ENCODE assay signal across 2 cellular contexts in the genomic region with DNA sequence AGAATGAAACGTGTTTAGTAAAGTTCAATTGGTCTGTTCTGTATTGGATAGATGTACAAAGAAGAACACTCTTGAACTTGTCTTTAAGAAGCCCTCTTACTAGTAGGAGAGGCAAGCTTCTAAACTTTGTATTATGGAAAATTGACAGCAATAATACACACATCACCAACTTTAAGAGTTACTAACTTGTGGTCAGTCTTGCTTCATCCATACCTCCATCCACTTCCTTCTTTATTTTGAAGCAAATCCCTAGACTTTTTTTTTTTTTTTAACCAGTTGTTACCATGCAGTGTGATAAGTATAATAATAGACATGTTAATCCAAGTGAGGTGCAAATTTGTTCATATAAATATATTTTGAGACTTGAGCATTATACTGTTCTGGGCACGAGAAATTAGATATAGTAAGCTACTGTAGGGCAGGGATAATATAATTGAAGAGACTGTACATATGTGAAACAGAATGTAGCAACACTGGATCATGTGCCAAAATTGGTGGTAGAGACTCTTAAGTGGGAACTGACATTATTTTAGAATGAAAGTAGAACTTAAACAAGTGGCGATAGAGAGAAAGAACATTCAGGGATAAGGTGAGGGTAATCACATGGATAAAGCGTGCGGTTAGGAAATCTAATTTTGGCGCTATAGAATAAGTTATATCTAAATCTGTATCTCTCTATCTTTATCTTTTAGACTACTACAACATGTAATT.
TF ChIP-seq lines count a peak whose summit lies in the region.

No MANE protein-coding gene starts in this region.

TF ChIP-seq in liver, 16 proteins besides CTCF, POLR2A, EP300 and RAD21:
- TF ChIP-seq, protein P1, sequence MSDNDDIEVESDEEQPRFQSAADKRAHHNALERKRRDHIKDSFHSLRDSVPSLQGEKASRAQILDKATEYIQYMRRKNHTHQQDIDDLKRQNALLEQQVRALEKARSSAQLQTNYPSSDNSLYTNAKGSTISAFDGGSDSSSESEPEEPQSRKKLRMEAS (IDR thresholded peaks at IDR 0.05): no peak

TF ChIP-seq in HepG2, 621 proteins besides CTCF, POLR2A, EP300 and RAD21 (continued from another document):
- TF ChIP-seq ZNF354B (CRISPR knock-in tag; IDR thresholded peaks at IDR 0.05) (no peak), ZNF737 (CRISPR knock-in tag; IDR thresholded peaks at IDR 0.05; ENCODE audit: borderline replicate concordance) (no peak), ZNF138 (CRISPR knock-in tag; IDR thresholded peaks at IDR 0.05; ENCODE audit: low read depth) (no peak), MATR3 (CRISPR knock-in tag; IDR thresholded peaks at IDR 0.05) (no peak), CEBPB (IDR thresholded peaks at IDR 0.05; ENCODE audit: borderline replicate concordance, low read depth, low read length) (no peak), NFYC (CRISPR knock-in tag; IDR thresholded peaks at IDR 0.05) (no peak), ZNF251 (CRISPR knock-in tag; IDR thresholded peaks at IDR 0.05) (no peak), PLRG1 (conservative IDR thresholded peaks at IDR 0.05) (no peak), ZNF629 (CRISPR knock-in tag; conservative IDR thresholded peaks at IDR 0.05) (no peak), JUNB (CRISPR knock-in tag; IDR thresholded peaks at IDR 0.05; ENCODE audit: borderline replicate concordance) (no peak), NFKBIZ (CRISPR knock-in tag; IDR thresholded peaks at IDR 0.05) (no peak)
- TF ChIP-seq, protein P2, sequence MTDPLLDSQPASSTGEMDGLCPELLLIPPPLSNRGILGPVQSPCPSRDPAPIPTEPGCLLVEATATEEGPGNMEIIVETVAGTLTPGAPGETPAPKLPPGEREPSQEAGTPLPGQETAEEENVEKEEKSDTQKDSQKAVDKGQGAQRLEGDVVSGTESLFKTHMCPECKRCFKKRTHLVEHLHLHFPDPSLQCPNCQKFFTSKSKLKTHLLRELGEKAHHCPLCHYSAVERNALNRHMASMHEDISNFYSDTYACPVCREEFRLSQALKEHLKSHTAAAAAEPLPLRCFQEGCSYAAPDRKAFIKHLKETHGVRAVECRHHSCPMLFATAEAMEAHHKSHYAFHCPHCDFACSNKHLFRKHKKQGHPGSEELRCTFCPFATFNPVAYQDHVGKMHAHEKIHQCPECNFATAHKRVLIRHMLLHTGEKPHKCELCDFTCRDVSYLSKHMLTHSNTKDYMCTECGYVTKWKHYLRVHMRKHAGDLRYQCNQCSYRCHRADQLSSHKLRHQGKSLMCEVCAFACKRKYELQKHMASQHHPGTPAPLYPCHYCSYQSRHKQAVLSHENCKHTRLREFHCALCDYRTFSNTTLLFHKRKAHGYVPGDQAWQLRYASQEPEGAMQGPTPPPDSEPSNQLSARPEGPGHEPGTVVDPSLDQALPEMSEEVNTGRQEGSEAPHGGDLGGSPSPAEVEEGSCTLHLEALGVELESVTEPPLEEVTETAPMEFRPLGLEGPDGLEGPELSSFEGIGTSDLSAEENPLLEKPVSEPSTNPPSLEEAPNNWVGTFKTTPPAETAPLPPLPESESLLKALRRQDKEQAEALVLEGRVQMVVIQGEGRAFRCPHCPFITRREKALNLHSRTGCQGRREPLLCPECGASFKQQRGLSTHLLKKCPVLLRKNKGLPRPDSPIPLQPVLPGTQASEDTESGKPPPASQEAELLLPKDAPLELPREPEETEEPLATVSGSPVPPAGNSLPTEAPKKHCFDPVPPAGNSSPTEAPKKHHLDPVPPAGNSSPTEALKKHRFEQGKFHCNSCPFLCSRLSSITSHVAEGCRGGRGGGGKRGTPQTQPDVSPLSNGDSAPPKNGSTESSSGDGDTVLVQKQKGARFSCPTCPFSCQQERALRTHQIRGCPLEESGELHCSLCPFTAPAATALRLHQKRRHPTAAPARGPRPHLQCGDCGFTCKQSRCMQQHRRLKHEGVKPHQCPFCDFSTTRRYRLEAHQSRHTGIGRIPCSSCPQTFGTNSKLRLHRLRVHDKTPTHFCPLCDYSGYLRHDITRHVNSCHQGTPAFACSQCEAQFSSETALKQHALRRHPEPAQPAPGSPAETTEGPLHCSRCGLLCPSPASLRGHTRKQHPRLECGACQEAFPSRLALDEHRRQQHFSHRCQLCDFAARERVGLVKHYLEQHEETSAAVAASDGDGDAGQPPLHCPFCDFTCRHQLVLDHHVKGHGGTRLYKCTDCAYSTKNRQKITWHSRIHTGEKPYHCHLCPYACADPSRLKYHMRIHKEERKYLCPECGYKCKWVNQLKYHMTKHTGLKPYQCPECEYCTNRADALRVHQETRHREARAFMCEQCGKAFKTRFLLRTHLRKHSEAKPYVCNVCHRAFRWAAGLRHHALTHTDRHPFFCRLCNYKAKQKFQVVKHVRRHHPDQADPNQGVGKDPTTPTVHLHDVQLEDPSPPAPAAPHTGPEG (CRISPR knock-in tag; IDR thresholded peaks at IDR 0.05): no peak
- TF ChIP-seq, protein P3, sequence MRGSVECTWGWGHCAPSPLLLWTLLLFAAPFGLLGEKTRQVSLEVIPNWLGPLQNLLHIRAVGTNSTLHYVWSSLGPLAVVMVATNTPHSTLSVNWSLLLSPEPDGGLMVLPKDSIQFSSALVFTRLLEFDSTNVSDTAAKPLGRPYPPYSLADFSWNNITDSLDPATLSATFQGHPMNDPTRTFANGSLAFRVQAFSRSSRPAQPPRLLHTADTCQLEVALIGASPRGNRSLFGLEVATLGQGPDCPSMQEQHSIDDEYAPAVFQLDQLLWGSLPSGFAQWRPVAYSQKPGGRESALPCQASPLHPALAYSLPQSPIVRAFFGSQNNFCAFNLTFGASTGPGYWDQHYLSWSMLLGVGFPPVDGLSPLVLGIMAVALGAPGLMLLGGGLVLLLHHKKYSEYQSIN (CRISPR knock-in tag; IDR thresholded peaks at IDR 0.05; ENCODE audit: borderline replicate concordance): no peak
